Comparison of ENCODE assay signal across 24 cellular contexts in the genomic region with DNA sequence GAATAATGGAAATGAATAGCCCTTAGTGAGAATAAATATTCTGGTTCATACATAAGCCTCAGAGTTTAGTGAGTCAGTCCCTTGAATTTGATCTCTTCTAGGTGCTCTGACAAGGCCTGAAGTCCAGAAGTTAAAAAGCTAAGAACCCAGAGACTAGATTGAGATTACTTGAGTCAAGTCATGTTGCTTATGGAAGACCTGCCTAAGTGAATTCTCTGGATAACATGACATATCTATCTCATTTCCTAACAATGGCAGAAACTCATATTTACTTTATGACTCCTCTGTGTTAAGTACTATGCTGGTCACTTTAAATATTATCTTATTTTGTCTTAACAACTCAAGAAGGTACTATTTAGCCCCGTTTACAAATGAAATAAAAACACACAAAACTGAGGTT. TPM values are rescaled to one million over a fixed set of nuclear protein-coding genes. Genes with fewer than 3 reads are reported as not detected.
"Had no signal": no experiment of that assay in that cellular context is flagged by ENCODE, and none has a peak within 500 bp of the region (broad histone marks: within the 10 kb centered on the region; RNA-seq: fewer than 3 reads in every experiment).

No MANE protein-coding gene starts in this region.

- H3K27ac ChIP-seq: colonic mucosa, neutrophil, right atrium auricular region, testis, upper lobe of right lung, VCaP had no signal

- H3K36me3 ChIP-seq: colonic mucosa, neutrophil, right atrium auricular region, upper lobe of right lung had no signal

- H3K27me3 ChIP-seq: colonic mucosa, neutrophil, right atrium auricular region, testis, upper lobe of right lung had no signal

- H3K4me3 ChIP-seq: colonic mucosa, right atrium auricular region, testis, upper lobe of right lung had no signal

- ATAC-seq: activated CD8-positive, alpha-beta memory T cell treated with anti-CD3 and anti-CD28 coated beads, Interleukin-2, amount 10 ng/mL, durations not matched to agents 7 days and 5 days; naive thymus-derived CD8-positive, alpha-beta T cell; T-cell; upper lobe of right lung had no signal

- DNase-seq: activated CD4-positive, alpha-beta T cell treated with anti-CD3 and anti-CD28 coated beads, Interleukin-2, amount 50 U/mL, for 48 hours; activated CD8-positive, alpha-beta memory T cell treated with anti-CD3 and anti-CD28 coated beads, Interleukin-2, amount 10 ng/mL, durations not matched to agents 7 days and 5 days; activated naive CD4-positive, alpha-beta T cell treated with anti-CD3 and anti-CD28 coated beads, Interleukin-2, amount 10 ng/mL, durations not matched to agents 7 days and 5 days; activated T-cell treated with anti-CD3 and anti-CD28 coated beads, Interleukin-2, amount 50 U/mL, for 1 hour; caudate nucleus; colonic mucosa; effector CD4-positive, alpha-beta T cell; kidney glomerular epithelial cell; mesenchymal stem cell; naive thymus-derived CD8-positive, alpha-beta T cell; small intestine; stimulated activated CD4-positive, alpha-beta T cell treated with anti-CD3 and anti-CD28 coated beads, Interleukin-4, amount 100 ng/mL, for 24 hours; stimulated activated naive CD4-positive, alpha-beta T cell treated with Interleukin-2 at 50 U/mL for 16 hours; T-cell; upper lobe of right lung had no signal

- FAIRE-seq: small intestine had no signal

- H3K9me3 ChIP-seq: colonic mucosa, neutrophil, right atrium auricular region, testis, upper lobe of right lung had no signal

- H3K4me1 ChIP-seq: colonic mucosa, testis, upper lobe of right lung had no signal

RNA-seq across cellular contexts. Expression of a gene that starts 10.4 kb away (rescaled TPM):
- total RNA-seq: activated CD8-positive, alpha-beta memory T cell treated with anti-CD3 and anti-CD28 coated beads, Interleukin-2, amount 10 ng/mL, durations not matched to agents 7 days and 5 days; colonic mucosa; fibroblast of lung; liver; mucosa of gallbladder; naive thymus-derived CD8-positive, alpha-beta T cell; posterior vena cava; right atrium auricular region; T-cell; upper lobe of right lung had no signal
- polyA plus RNA-seq: adipose tissue; fibroblast of lung; naive thymus-derived CD8-positive, alpha-beta T cell; small intestine had no signal

RNA-seq across cellular contexts. Expression of a gene that starts 58.9 kb away (rescaled TPM):
- total RNA-seq: activated CD8-positive, alpha-beta memory T cell treated with anti-CD3 and anti-CD28 coated beads, Interleukin-2, amount 10 ng/mL, durations not matched to agents 7 days and 5 days had no signal
